28 cellular contexts compared by ENCODE assay signal in the genomic region with DNA sequence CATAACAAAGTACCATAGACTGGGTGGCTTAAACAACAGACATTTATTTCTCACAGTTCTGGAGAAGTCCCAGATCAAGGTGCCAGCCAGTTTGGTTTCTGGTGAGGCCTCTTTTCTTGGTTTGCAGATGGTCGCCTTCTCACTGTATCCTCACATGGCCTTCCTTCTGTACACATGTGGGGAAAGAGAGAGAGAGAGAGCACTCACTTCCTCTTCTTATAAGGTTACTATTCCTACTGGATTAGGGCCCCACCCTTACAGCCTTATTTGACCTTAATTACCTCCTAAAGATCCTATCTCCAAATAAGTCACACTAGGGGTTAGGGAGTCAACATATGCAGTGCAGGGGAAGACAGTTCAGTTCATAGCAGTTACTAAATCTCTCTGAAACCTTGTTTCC.
"Had no signal": no experiment of that assay in that cellular context is flagged by ENCODE, and none has a peak within 500 bp of the region (broad histone marks: within the 10 kb centered on the region; RNA-seq: fewer than 3 reads in every experiment).

No MANE protein-coding gene starts in this region.

- FAIRE-seq: TTC549 had no signal

- DNase-seq: activated CD4-positive, alpha-beta T cell treated with anti-CD3 and anti-CD28 coated beads, Interleukin-2, amount 10 ng/mL, durations not matched to agents 24 days and 14 days; activated CD4-positive, alpha-beta T cell treated with anti-CD3 and anti-CD28 coated beads, Interleukin-2, amount 50 U/mL, for 4 hours; activated CD8-positive, alpha-beta T cell treated with anti-CD3 and anti-CD28 coated beads for 36 hours; activated effector memory CD4-positive, alpha-beta T cell treated with anti-CD3 and anti-CD28 coated beads, Interleukin-2, amount 50 U/mL, for 16 hours; activated naive CD4-positive, alpha-beta T cell; activated naive CD4-positive, alpha-beta T cell treated with anti-CD3 and anti-CD28 coated beads, Interleukin-2, amount 50 U/mL, for 16 hours; activated naive CD8-positive, alpha-beta T cell treated with anti-CD3 and anti-CD28 coated beads for 36 hours; activated T-cell treated with anti-CD3 and anti-CD28 coated beads, Interleukin-2, amount 50 U/mL, for 1 hour; activated T-cell treated with anti-CD3 and anti-CD28 coated beads, Interleukin-2, amount 50 U/mL, for 72 hours; amniotic stem cell; aorta; brain microvascular endothelial cell; central memory CD4-positive, alpha-beta T cell; NCI-H1092 treated with DMSO at 0.1 percent for 48 hours; NCI-H1417; NCI-H146; NCI-H187; NCI-H2029 treated with DMSO at 0.1 percent for 48 hours; NCI-H2107; NCI-H2171; NCI-H510A; NCI-H526; NCI-H774; Right ventricle myocardium superior; T1000 had no signal

- H3K4me2 ChIP-seq: KMS-11 had no signal

- H3K27ac ChIP-seq: brain microvascular endothelial cell, KMS-11 had no signal

- ATAC-seq: activated CD8-positive, alpha-beta T cell treated with anti-CD3 and anti-CD28 coated beads for 36 hours; activated T-cell treated with anti-CD3 and anti-CD28 coated beads, Interleukin-2, amount 50 U/mL, for 72 hours; activated T-helper 17 cell treated with anti-CD3 and anti-CD28 coated beads, Interleukin-2, amount 50 U/mL, for 72 hours had no signal

- H3K9ac ChIP-seq: KMS-11 had no signal

- H3K36me3 ChIP-seq: brain microvascular endothelial cell had no signal
